Comparison of ENCODE assay signal across 9 cellular contexts in the genomic region with DNA sequence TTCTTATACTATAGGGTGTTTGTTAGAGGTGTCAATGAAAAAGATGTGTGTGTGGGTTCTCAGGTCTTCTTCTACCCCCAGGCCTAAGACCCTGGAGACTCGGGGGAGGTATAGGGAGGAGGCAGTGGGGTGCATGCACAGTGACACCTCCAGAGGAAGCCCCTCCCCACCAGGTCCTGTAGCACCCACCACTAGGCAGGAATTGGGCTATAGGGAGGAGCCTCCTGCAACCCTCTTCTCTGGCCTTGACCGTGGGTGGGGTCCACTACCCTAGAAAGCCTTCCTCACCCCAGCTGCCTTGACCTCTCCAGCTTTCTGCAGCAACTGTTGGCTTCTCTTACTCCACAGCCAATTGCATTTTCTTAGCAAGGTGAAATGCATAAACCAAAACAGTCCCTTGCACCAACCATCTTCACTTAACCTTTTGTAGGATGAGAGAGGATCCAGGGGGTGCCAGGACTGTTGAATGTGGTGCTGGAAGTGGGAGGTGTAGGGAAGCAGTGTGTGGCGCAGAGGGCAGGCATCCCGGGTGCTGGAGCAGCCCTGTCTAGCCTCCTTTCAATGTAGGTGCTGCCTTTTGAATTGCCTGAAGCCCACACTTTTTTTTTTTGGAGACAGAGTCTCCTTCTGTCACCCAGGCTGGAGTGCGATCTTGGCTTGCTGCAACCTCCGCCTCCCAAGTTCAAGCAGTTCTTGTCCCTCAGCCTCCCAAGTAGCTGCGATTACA.
A peak's percentile ranks its signal among the peaks of the same experiment; 100 is the strongest.
DNase-seq lines count a peak whose midpoint lies in the region; ATAC-seq, FAIRE-seq and TF ChIP-seq lines count a peak whose summit lies in the region.
"Had no signal": no experiment of that assay in that cellular context is flagged by ENCODE, and none has a peak within 500 bp of the region (broad histone marks: within the 10 kb centered on the region; RNA-seq: fewer than 3 reads in every experiment).

No MANE protein-coding gene starts in this region.

- POLR2A ChIA-PET in A549 (lab: Yijun Ruan, JAX) (interaction anchor here (0.6 to 1.1 kb wide), 2 partner anchors 63 to 66 kb away, joined by 3 to 5 read pairs; no protein-coding TSS in a partner anchor), WTC11 (lab: Charles Lee) (interaction anchor here (0.6 to 2.0 kb wide), 6 partner anchors 10 to 182 kb away, joined by 3 to 7 read pairs (median 4); a partner anchor contains a TSS)

- no peak for FAIRE-seq in A549 (lab: Jason Lieb, UNC)
- FAIRE-seq in small intestine (lab: Jason Lieb, UNC) = no peak

- peak overlapping the region; percentile 49 for H3K9ac ChIP-seq in mucosa of stomach (ENCODE audit: low read length)

- H3K4me1 ChIP-seq in A549 = peaks cover 21% of the 10 kb centered on the region
- peaks cover 31% of the 10 kb centered on the region for H3K4me1 ChIP-seq in mucosa of stomach (ENCODE audit: control insufficient read depth, insufficient read depth, low read length)
- H3K4me1 ChIP-seq in small intestine (ENCODE audit: control insufficient read depth in 2 of 2, insufficient read depth in 1 of 2, low read depth in 1 of 2, low read length in 1 of 2) = no peaks in the 10 kb centered on the region

- H3K9me3 ChIP-seq in A549 (no peaks in the 10 kb centered on the region), mucosa of stomach (ENCODE audit: control insufficient read depth, low read length) (no peaks in the 10 kb centered on the region), small intestine (ENCODE audit: control insufficient read depth, low read depth) (no peaks in the 10 kb centered on the region)

- TF ChIP-seq CTCF in A549 (IDR thresholded peaks at IDR 0.05) (no peak; the same call in 2 of the 3 replicates), WTC11 (IDR thresholded peaks at IDR 0.05) (no peak)

- CTCF ChIA-PET in A549 (lab: Yijun Ruan, JAX) = interaction anchor here (0.6 to 31.8 kb wide), 54 partner anchors 14 to 317 kb away, joined by 3 to 1349 read pairs (median 5); a partner anchor contains a TSS
- CTCF ChIA-PET in WTC11 (lab: Charles Lee) = interaction anchor here (0.6 to 20.2 kb wide), 58 partner anchors 9 to 370 kb away, joined by 3 to 962 read pairs (median 5); a partner anchor contains a TSS

- H3K27me3 ChIP-seq in mucosa of stomach (ENCODE audit: control insufficient read depth, insufficient read depth, low read length) (no peaks in the 10 kb centered on the region), small intestine (ENCODE audit: control insufficient read depth in 2 of 2, insufficient read depth in 2 of 2, low read length in 2 of 2) (no peaks in the 10 kb centered on the region)

- peak; percentile 1 to 11; a peak in 3 of 6 replicates for ATAC-seq in A549
- peak; percentile 1 for ATAC-seq in GM19395 (IDR thresholded peaks at IDR 0.05; ENCODE audit: unreplicated experiment)
- ATAC-seq in WTC11 = peak; percentile 0; the same call in 1 of the 2 replicates
- no peak for ATAC-seq in HG03571 (IDR thresholded peaks at IDR 0.05; ENCODE audit: unreplicated experiment)
- no peak for ATAC-seq in HG03196 (IDR thresholded peaks at IDR 0.05; ENCODE audit: unreplicated experiment)

- H3K36me3 Mint-ChIP-seq in WTC11 = peaks cover 15% of the 10 kb centered on the region; the same call in 1 of the 2 replicates

- H3K4me3 ChIP-seq in A549 (no peak overlapping the region), mucosa of stomach (ENCODE audit: low read length) (no peak overlapping the region), small intestine (ENCODE audit: low read depth in 1 of 2, low read length in 2 of 2) (no peak overlapping the region)

- no peak overlapping the region; the same call in 1 of the 2 replicates for H3K27ac Mint-ChIP-seq in WTC11

- WGBS in A549 (ENCODE audit: missing lambda C conversion rate) = 70% methylated on average over 7 of the region's 7 CpGs
- WGBS in small intestine, 3 donors = 76 to 77% (median 77%) methylated on average over 7 of the region's 7 CpGs

- H3K9me3 Mint-ChIP-seq in WTC11 = no peaks in the 10 kb centered on the region

- H3K4me1 Mint-ChIP-seq in WTC11 = peaks cover 36% of the 10 kb centered on the region

- no peak for TF ChIP-seq POLR2A in A549 (IDR thresholded peaks at IDR 0.05; ENCODE audit: low read length)

- peak overlapping the region in 1 of 2 experiments; percentile 91; a peak in 3 of 6 replicates for H3K27ac ChIP-seq in A549
- H3K27ac ChIP-seq in small intestine (ENCODE audit: low read depth in 1 of 2, low read length in 1 of 2) = no peak overlapping the region

- no peak overlapping the region for H3K4me2 ChIP-seq in A549

- no peak for TF ChIP-seq EP300 in A549 (IDR thresholded peaks at IDR 0.05)

- no peak for DNase-seq in A549 (ENCODE audit: low read depth in 1 of 2, low spot score in 1 of 2)
- no peak for DNase-seq in WTC11 (ENCODE audit: low spot score)
- no peak for DNase-seq in AG20443 (ENCODE audit: low spot score)
- no peak for DNase-seq in small intestine
- DNase-seq: amniotic stem cell had no signal

- H3K4me3 Mint-ChIP-seq in WTC11 = no peak overlapping the region

- H3K36me3 ChIP-seq in mucosa of stomach (ENCODE audit: control insufficient read depth, insufficient read depth, low read length) = peaks cover 3% of the 10 kb centered on the region
- H3K36me3 ChIP-seq in small intestine (ENCODE audit: control insufficient read depth in 2 of 2, insufficient read depth in 2 of 2, low read length in 2 of 2) = peaks cover 6 to 19% of the 10 kb centered on the region in 2 donors

- no peak for TF ChIP-seq RAD21 in A549 (conservative IDR thresholded peaks at IDR 0.05 in 1 of 2, IDR thresholded peaks at IDR 0.05 in 1 of 2)

- no peaks in the 10 kb centered on the region for H3K27me3 Mint-ChIP-seq in WTC11 (ENCODE audit: low read depth)

TF ChIP-seq in A549, 52 proteins besides CTCF, POLR2A, EP300 and RAD21:
- TF ChIP-seq NR3C1 (IDR thresholded peaks at IDR 0.05) (no peak), EHF (CRISPR knock-in tag; IDR thresholded peaks at IDR 0.05) (no peak), POLR2AphosphoS2 (conservative IDR thresholded peaks at IDR 0.05; ENCODE audit: low read length) (no peak), TP53 (CRISPR knock-in tag; IDR thresholded peaks at IDR 0.05) (no peak), HOXB13 (CRISPR knock-in tag; IDR thresholded peaks at IDR 0.05; ENCODE audit: low read depth) (no peak), JUNB (IDR thresholded peaks at IDR 0.05) (no peak), TFCP2L1 (CRISPR knock-in tag; IDR thresholded peaks at IDR 0.05) (no peak), HDAC2 (IDR thresholded peaks at IDR 0.05) (no peak), CBX8 (IDR thresholded peaks at IDR 0.05) (no peak), ZC3H11A (IDR thresholded peaks at IDR 0.05) (no peak), EHMT2 (IDR thresholded peaks at IDR 0.05; ENCODE audit: low read depth) (no peak), ESRRA (IDR thresholded peaks at IDR 0.05; ENCODE audit: borderline replicate concordance, low read length) (no peak)

TF ChIP-seq in WTC11, 78 proteins besides CTCF, POLR2A, EP300 and RAD21 (continues in another document):
- TF ChIP-seq, protein P1, sequence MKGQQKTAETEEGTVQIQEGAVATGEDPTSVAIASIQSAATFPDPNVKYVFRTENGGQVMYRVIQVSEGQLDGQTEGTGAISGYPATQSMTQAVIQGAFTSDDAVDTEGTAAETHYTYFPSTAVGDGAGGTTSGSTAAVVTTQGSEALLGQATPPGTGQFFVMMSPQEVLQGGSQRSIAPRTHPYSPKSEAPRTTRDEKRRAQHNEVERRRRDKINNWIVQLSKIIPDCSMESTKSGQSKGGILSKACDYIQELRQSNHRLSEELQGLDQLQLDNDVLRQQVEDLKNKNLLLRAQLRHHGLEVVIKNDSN (CRISPR knock-in tag; IDR thresholded peaks at IDR 0.05) = no peak
- TF ChIP-seq SOX15 (CRISPR knock-in tag; IDR thresholded peaks at IDR 0.05) = no peak
- no peak for TF ChIP-seq FOXK1 (CRISPR knock-in tag; IDR thresholded peaks at IDR 0.05)
- TF ChIP-seq ESRRA (CRISPR knock-in tag; IDR thresholded peaks at IDR 0.05; ENCODE audit: borderline replicate concordance) = no peak
- TF ChIP-seq FOXP1 (CRISPR knock-in tag; IDR thresholded peaks at IDR 0.05; ENCODE audit: borderline replicate concordance) = no peak
- TF ChIP-seq, protein P2, sequence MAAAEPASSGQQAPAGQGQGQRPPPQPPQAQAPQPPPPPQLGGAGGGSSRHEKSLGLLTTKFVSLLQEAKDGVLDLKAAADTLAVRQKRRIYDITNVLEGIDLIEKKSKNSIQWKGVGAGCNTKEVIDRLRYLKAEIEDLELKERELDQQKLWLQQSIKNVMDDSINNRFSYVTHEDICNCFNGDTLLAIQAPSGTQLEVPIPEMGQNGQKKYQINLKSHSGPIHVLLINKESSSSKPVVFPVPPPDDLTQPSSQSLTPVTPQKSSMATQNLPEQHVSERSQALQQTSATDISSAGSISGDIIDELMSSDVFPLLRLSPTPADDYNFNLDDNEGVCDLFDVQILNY (CRISPR knock-in tag; IDR thresholded peaks at IDR 0.05) = no peak
- TF ChIP-seq TEAD1 (CRISPR knock-in tag; IDR thresholded peaks at IDR 0.05) = no peak
- TF ChIP-seq ZNF219 (CRISPR knock-in tag; IDR thresholded peaks at IDR 0.05; ENCODE audit: borderline replicate concordance) = no peak
- TF ChIP-seq, protein P3, sequence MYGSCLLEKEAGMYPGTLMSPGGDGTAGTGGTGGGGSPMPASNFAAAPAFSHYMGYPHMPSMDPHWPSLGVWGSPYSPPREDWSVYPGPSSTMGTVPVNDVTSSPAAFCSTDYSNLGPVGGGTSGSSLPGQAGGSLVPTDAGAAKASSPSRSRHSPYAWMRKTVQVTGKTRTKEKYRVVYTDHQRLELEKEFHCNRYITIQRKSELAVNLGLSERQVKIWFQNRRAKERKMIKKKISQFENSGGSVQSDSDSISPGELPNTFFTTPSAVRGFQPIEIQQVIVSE (CRISPR knock-in tag; IDR thresholded peaks at IDR 0.05; ENCODE audit: borderline replicate concordance) = no peak
- no peak for TF ChIP-seq GTF2I (CRISPR knock-in tag; conservative IDR thresholded peaks at IDR 0.05)
- TF ChIP-seq, protein P4, sequence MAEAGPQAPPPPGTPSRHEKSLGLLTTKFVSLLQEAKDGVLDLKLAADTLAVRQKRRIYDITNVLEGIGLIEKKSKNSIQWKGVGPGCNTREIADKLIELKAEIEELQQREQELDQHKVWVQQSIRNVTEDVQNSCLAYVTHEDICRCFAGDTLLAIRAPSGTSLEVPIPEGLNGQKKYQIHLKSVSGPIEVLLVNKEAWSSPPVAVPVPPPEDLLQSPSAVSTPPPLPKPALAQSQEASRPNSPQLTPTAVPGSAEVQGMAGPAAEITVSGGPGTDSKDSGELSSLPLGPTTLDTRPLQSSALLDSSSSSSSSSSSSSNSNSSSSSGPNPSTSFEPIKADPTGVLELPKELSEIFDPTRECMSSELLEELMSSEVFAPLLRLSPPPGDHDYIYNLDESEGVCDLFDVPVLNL (CRISPR knock-in tag; IDR thresholded peaks at IDR 0.05; ENCODE audit: borderline replicate concordance, low read depth) = no peak
- no peak for TF ChIP-seq CREB1 (CRISPR knock-in tag; IDR thresholded peaks at IDR 0.05)
- TF ChIP-seq OVOL2 (CRISPR knock-in tag; IDR thresholded peaks at IDR 0.05; ENCODE audit: borderline replicate concordance) = no peak
- TF ChIP-seq, protein P5, sequence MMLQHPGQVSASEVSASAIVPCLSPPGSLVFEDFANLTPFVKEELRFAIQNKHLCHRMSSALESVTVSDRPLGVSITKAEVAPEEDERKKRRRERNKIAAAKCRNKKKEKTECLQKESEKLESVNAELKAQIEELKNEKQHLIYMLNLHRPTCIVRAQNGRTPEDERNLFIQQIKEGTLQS (CRISPR knock-in tag; conservative IDR thresholded peaks at IDR 0.05) = no peak

Comparison
In these comparisons a context has a peak if more than half of its experiments do, and no peak if none do; other contexts are left out.
1. ATAC-seq: peak in A549 (2 of 2), GM19395 (single experiment) and WTC11 (single experiment); none in HG03571 (single experiment) and HG03196 (single experiment).